In the genomic region with DNA sequence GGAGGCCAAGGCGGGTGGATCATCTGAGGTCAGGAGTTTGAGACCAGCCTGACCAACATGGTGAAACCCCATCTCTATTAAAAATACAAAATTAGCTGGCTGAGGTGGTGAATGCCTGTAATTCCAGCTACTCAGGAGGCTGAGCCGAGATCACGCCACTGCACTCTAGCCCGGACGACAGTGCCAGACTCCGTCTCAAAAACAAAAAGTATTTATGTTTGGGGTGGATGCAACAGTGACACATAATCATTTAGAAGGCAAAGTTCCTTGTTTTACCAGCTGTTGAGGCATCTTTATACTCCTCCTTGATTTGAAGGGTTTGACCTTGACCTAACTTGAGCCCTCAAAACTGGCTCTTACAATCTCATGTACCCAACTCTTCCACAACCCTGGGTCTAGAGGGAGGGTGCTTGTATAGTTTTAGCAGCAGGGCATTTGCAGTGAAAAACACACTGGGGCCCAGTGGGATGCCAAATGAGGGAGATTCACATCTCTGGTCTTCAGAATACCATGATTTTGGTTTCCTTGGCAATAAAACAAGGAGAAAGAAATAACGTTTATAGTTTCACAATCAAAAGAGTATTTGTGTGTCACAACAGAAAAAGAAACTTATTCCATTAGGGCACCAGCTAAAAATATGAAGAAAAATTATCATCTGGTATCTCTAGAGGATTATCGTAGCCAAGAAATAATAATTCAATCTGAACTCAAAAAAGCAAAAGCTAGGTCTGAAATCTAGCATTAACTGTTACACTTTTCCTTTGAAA, we compare ENCODE assay signal across 35 cellular contexts. TPM values are rescaled to one million over a fixed set of nuclear protein-coding genes. Genes with fewer than 3 reads are reported as not detected.
DNase-seq lines count a peak whose midpoint lies in the region; ATAC-seq and TF ChIP-seq lines count a peak whose summit lies in the region.
"Had no signal": no experiment of that assay in that cellular context is flagged by ENCODE, and none has a peak within 500 bp of the region (broad histone marks: within the 10 kb centered on the region; RNA-seq: fewer than 3 reads in every experiment).

No MANE protein-coding gene starts in this region.

- no peaks in the 10 kb centered on the region for H3K27me3 Mint-ChIP-seq in nephron (ENCODE audit: low read depth)
- no peaks in the 10 kb centered on the region for H3K27me3 Mint-ChIP-seq in activated CD4-positive, alpha-beta T cell treated with anti-CD3 and anti-CD28 coated beads for 36 hours
- peaks cover 4% of the 10 kb centered on the region for H3K27me3 Mint-ChIP-seq in WTC11 (ENCODE audit: low read depth)
- H3K27me3 Mint-ChIP-seq: activated naive CD4-positive, alpha-beta T cell treated with anti-CD3 and anti-CD28 coated beads, Interleukin-2, amount 50 U/mL, for 24 hours; stimulated activated naive CD8-positive, alpha-beta T cell treated with anti-CD3 and anti-CD28 coated beads, Interleukin-15, amount 100 ng/mL, for 72 hours had no signal

- H3K27ac Mint-ChIP-seq in nephron (peak overlapping the region in 2 of 3 experiments; percentile 38 to 59), WTC11 (no peak overlapping the region)
- no peak overlapping the region for H3K27ac Mint-ChIP-seq in activated CD4-positive, alpha-beta T cell treated with anti-CD3 and anti-CD28 coated beads for 36 hours
- H3K27ac Mint-ChIP-seq: activated naive CD4-positive, alpha-beta T cell treated with anti-CD3 and anti-CD28 coated beads, Interleukin-2, amount 50 U/mL, for 24 hours; activated T-helper 2 cell treated with anti-CD3 and anti-CD28 coated beads, Interferon-gamma antibody, Interleukin-2, Interleukin-4, amounts not matched to agents 10 μg/mL and 5 μg/mL and 100 μg/mL, durations not matched to agents 14 hours and 24 hours and 36 hours; CD4-positive, alpha-beta T cell; GM23338; natural killer cell treated with Interleukin-12 subunit alpha and Interleukin-12 subunit beta and Interleukin-15 and Interleukin-18, amount 100 ng/mL, for 72 hours; stimulated activated naive CD8-positive, alpha-beta T cell treated with anti-CD3 and anti-CD28 coated beads, Interleukin-15, amount 100 ng/mL, for 72 hours; T-helper 2 cell treated with Interferon-gamma antibody and Interleukin-4, amounts not matched to agents 5 μg/mL and 100 μg/mL, for 36 hours had no signal

- H3K27me3 ChIP-seq in esophagus squamous epithelium (no peaks in the 10 kb centered on the region), suprapubic skin (no peaks in the 10 kb centered on the region)
- H3K27me3 ChIP-seq: colonic mucosa, foreskin keratinocyte, hepatocyte, ovary, spleen, upper lobe of left lung had no signal

- WGBS in esophagus squamous epithelium, 2 donors = 50 to 72% methylated on average over 8 of the region's 8 CpGs
- 74% methylated on average over 8 of the region's 8 CpGs for WGBS in suprapubic skin

- CTCF ChIA-PET in activated CD4-positive, alpha-beta T cell treated with anti-CD3 and anti-CD28 coated beads for 36 hours (lab: Charles Lee) = interaction anchor here (1.4 to 2.0 kb wide), 2 partner anchors 13 to 17 kb away, joined by 3 to 7 read pairs; no protein-coding TSS in a partner anchor
- CTCF ChIA-PET in WTC11 (lab: Charles Lee) = no interaction called here

- no peaks in the 10 kb centered on the region for H3K36me3 Mint-ChIP-seq in nephron (ENCODE audit: low read depth)
- no peaks in the 10 kb centered on the region for H3K36me3 Mint-ChIP-seq in activated CD4-positive, alpha-beta T cell treated with anti-CD3 and anti-CD28 coated beads for 36 hours (ENCODE audit: low read depth)
- peaks cover 14% of the 10 kb centered on the region for H3K36me3 Mint-ChIP-seq in WTC11
- H3K36me3 Mint-ChIP-seq: activated naive CD4-positive, alpha-beta T cell treated with anti-CD3 and anti-CD28 coated beads, Interleukin-2, amount 50 U/mL, for 24 hours; natural killer cell treated with Interleukin-12 subunit alpha and Interleukin-12 subunit beta and Interleukin-15 and Interleukin-18, amount 100 ng/mL, for 72 hours had no signal

- TF ChIP-seq EP300 in suprapubic skin (IDR thresholded peaks at IDR 0.05) = no peak

- DNase-seq in AG20443 (ENCODE audit: low spot score) (peak; percentile 11), esophagus squamous epithelium (lab: John Stamatoyannopoulos, UW) (no peak), suprapubic skin (ENCODE audit: low spot score in 2 of 2) (no peak), WTC11 (ENCODE audit: low spot score) (no peak), dermis blood vessel endothelial cell (no peak), pons (ENCODE audit: low spot score) (no peak)
- no peak for DNase-seq in activated CD4-positive, alpha-beta T cell treated with anti-CD3 and anti-CD28 coated beads for 36 hours
- DNase-seq: activated CD4-positive, alpha-beta T cell treated with anti-CD3 and anti-CD28 coated beads for 4 hours; CD4-positive, alpha-beta T cell; colonic mucosa; effector memory CD4-positive, alpha-beta T cell; foreskin keratinocyte; kidney glomerular epithelial cell; mammary epithelial cell; NCI-H1048; NCI-H2107; NCI-H345; NCI-H748 treated with DMSO at 0.1 percent for 48 hours; ovary; retina; SIG-M5; spleen; stimulated activated CD8-positive, alpha-beta memory T cell treated with anti-CD3 and anti-CD28 coated beads, Interleukin-4, amount 100 ng/mL, for 48 hours; stimulated activated naive CD8-positive, alpha-beta T cell treated with anti-CD3 and anti-CD28 coated beads, Interleukin-15, amount 100 ng/mL, for 72 hours; upper lobe of left lung had no signal

- H3K9me3 ChIP-seq in esophagus squamous epithelium (no peaks in the 10 kb centered on the region), suprapubic skin (no peaks in the 10 kb centered on the region)
- H3K9me3 ChIP-seq: colonic mucosa, ovary, upper lobe of left lung had no signal

- no peaks in the 10 kb centered on the region for H3K36me3 ChIP-seq in esophagus squamous epithelium
- H3K36me3 ChIP-seq in suprapubic skin = no peaks in the 10 kb centered on the region
- H3K36me3 ChIP-seq: colonic mucosa, ovary, spleen, upper lobe of left lung had no signal

- no peak for TF ChIP-seq POLR2A in esophagus squamous epithelium (IDR thresholded peaks at IDR 0.05)
- no peak for TF ChIP-seq POLR2A in suprapubic skin (IDR thresholded peaks at IDR 0.05)

- peaks cover 4% of the 10 kb centered on the region for H3K9me3 Mint-ChIP-seq in nephron
- no peaks in the 10 kb centered on the region for H3K9me3 Mint-ChIP-seq in activated CD4-positive, alpha-beta T cell treated with anti-CD3 and anti-CD28 coated beads for 36 hours (ENCODE audit: low read depth)
- H3K9me3 Mint-ChIP-seq in WTC11 = peaks cover 13% of the 10 kb centered on the region
- H3K9me3 Mint-ChIP-seq: activated naive CD4-positive, alpha-beta T cell treated with anti-CD3 and anti-CD28 coated beads, Interleukin-2, amount 50 U/mL, for 24 hours; CD4-positive, alpha-beta T cell; natural killer cell treated with Interleukin-12 subunit alpha and Interleukin-12 subunit beta and Interleukin-15 and Interleukin-18, amount 100 ng/mL, for 72 hours; stimulated activated naive CD8-positive, alpha-beta T cell treated with anti-CD3 and anti-CD28 coated beads, Interleukin-15, amount 100 ng/mL, for 72 hours had no signal

- ATAC-seq in activated CD4-positive, alpha-beta T cell treated with anti-CD3 and anti-CD28 coated beads for 36 hours = no peak
- no peak for ATAC-seq in WTC11
- ATAC-seq: A549; foreskin keratinocyte; GM23338; natural killer cell treated with Interleukin-12 subunit alpha and Interleukin-12 subunit beta and Interleukin-15 and Interleukin-18, amount 100 ng/mL, for 72 hours; Panc1; stimulated activated naive CD8-positive, alpha-beta T cell treated with anti-CD3 and anti-CD28 coated beads, Interleukin-15, amount 100 ng/mL, for 72 hours had no signal

- intact Hi-C loops in esophagus squamous epithelium (cut with DNase I) = no loop called here
- intact Hi-C loops in activated CD4-positive, alpha-beta T cell treated with anti-CD3 and anti-CD28 coated beads for 36 hours (cut with DNase I, micrococcal nuclease) = no loop called here

- no peak overlapping the region for H3K4me3 ChIP-seq in esophagus squamous epithelium
- no peak overlapping the region for H3K4me3 ChIP-seq in suprapubic skin
- H3K4me3 ChIP-seq: A549, colonic mucosa, GM23338, hepatocyte, ovary, spleen, upper lobe of left lung had no signal

- H3K4me1 ChIP-seq in esophagus squamous epithelium (no peaks in the 10 kb centered on the region), suprapubic skin (no peaks in the 10 kb centered on the region)
- H3K4me1 ChIP-seq: A549, colonic mucosa, foreskin keratinocyte, spleen, upper lobe of left lung had no signal

- TF ChIP-seq CTCF in esophagus squamous epithelium (IDR thresholded peaks at IDR 0.05) (no peak), nephron (IDR thresholded peaks at IDR 0.05; ENCODE audit: unreplicated experiment in 3 of 3) (no peak), suprapubic skin (IDR thresholded peaks at IDR 0.05) (no peak), WTC11 (IDR thresholded peaks at IDR 0.05) (no peak)

- POLR2A ChIA-PET in activated CD4-positive, alpha-beta T cell treated with anti-CD3 and anti-CD28 coated beads for 36 hours (lab: Charles Lee) = no interaction called here
- POLR2A ChIA-PET in WTC11 (lab: Charles Lee) = interaction anchor here (1.1 kb wide), 1 partner anchor 15 kb away, joined by 3 read pairs; a partner anchor contains a TSS

- peak overlapping the region in 3 of 4 donors; percentile 20 to 68 (median 62) for H3K27ac ChIP-seq in esophagus squamous epithelium
- H3K27ac ChIP-seq in suprapubic skin = peak overlapping the region; percentile 69
- H3K27ac ChIP-seq: A549, colonic mucosa, epithelial cell of prostate, foreskin keratinocyte, hepatocyte, ovary, spleen had no signal

- H3K4me1 Mint-ChIP-seq in nephron = peaks cover 5% of the 10 kb centered on the region
- no peaks in the 10 kb centered on the region for H3K4me1 Mint-ChIP-seq in activated CD4-positive, alpha-beta T cell treated with anti-CD3 and anti-CD28 coated beads for 36 hours
- no peaks in the 10 kb centered on the region for H3K4me1 Mint-ChIP-seq in WTC11
- H3K4me1 Mint-ChIP-seq: activated naive CD4-positive, alpha-beta T cell treated with anti-CD3 and anti-CD28 coated beads, Interleukin-2, amount 50 U/mL, for 24 hours; GM23338; stimulated activated naive CD8-positive, alpha-beta T cell treated with anti-CD3 and anti-CD28 coated beads, Interleukin-15, amount 100 ng/mL, for 72 hours had no signal

- H3K4me3 Mint-ChIP-seq in nephron (no peak overlapping the region), WTC11 (no peak overlapping the region)
- H3K4me3 Mint-ChIP-seq in activated CD4-positive, alpha-beta T cell treated with anti-CD3 and anti-CD28 coated beads for 36 hours = no peak overlapping the region
- H3K4me3 Mint-ChIP-seq: activated naive CD4-positive, alpha-beta T cell treated with anti-CD3 and anti-CD28 coated beads, Interleukin-2, amount 50 U/mL, for 24 hours; CD4-positive, alpha-beta T cell; GM23338; natural killer cell treated with Interleukin-12 subunit alpha and Interleukin-12 subunit beta and Interleukin-15 and Interleukin-18, amount 100 ng/mL, for 72 hours; stimulated activated naive CD8-positive, alpha-beta T cell treated with anti-CD3 and anti-CD28 coated beads, Interleukin-15, amount 100 ng/mL, for 72 hours; T-helper 2 cell treated with Interferon-gamma antibody and Interleukin-4, amounts not matched to agents 5 μg/mL and 100 μg/mL, for 36 hours had no signal

RNA-seq across cellular contexts. Expression of a gene that starts 14.2 kb away (rescaled TPM):
- total RNA-seq in esophagus squamous epithelium = 10 to 100 TPM; 25.6 to 35.6 (median 32.7) TPM
- 10 to 100 TPM; 34.0 to 90.8 (median 77.2) TPM for total RNA-seq in suprapubic skin
- 10 to 100 TPM; 11.3 to 15.2 TPM for total RNA-seq in activated CD4-positive, alpha-beta T cell treated with anti-CD3 and anti-CD28 coated beads for 36 hours
- 18.5 to 23.3 TPM (median 22.2 TPM) in 3 replicates for total RNA-seq in WTC11 (2021)
- 4.9 and 7.3 TPM in 2 replicates for total RNA-seq in dermis blood vessel endothelial cell

Comparison
In these comparisons a context has a peak if more than half of its experiments do, and no peak if none do; other contexts are left out.
1. H3K27ac Mint-ChIP-seq: peak in nephron (2 of 3); none in activated CD4-positive, alpha-beta T cell treated with anti-CD3 and anti-CD28 coated beads for 36 hours (single experiment) and WTC11 (single experiment).